Comparison of ENCODE assay signal across 1 cellular context in the genomic region with DNA sequence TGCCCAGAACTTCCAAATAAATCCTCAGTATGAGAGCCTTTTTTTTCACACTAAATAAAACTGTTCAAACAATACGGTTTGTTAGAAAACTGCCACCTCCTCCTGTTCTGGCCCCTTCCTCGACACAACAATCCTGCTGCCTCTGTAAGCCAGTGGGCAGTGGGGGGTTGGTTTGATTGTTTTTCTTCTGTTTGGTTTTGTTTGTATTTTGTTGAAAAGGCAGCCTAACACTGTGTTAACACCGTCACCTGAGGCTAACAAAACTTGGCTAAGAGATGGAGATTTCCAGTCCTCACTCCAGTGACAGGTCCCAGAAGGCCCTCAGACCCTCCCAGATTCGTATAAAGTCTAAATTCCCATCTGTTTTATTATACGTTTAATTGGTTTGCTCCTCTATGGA.
TF ChIP-seq lines count a peak whose summit lies in the region.

No MANE protein-coding gene starts in this region.

TF ChIP-seq in GM23338, 12 proteins besides CTCF, POLR2A, EP300 and RAD21 (continued from another document):
- TF ChIP-seq, protein P1, sequence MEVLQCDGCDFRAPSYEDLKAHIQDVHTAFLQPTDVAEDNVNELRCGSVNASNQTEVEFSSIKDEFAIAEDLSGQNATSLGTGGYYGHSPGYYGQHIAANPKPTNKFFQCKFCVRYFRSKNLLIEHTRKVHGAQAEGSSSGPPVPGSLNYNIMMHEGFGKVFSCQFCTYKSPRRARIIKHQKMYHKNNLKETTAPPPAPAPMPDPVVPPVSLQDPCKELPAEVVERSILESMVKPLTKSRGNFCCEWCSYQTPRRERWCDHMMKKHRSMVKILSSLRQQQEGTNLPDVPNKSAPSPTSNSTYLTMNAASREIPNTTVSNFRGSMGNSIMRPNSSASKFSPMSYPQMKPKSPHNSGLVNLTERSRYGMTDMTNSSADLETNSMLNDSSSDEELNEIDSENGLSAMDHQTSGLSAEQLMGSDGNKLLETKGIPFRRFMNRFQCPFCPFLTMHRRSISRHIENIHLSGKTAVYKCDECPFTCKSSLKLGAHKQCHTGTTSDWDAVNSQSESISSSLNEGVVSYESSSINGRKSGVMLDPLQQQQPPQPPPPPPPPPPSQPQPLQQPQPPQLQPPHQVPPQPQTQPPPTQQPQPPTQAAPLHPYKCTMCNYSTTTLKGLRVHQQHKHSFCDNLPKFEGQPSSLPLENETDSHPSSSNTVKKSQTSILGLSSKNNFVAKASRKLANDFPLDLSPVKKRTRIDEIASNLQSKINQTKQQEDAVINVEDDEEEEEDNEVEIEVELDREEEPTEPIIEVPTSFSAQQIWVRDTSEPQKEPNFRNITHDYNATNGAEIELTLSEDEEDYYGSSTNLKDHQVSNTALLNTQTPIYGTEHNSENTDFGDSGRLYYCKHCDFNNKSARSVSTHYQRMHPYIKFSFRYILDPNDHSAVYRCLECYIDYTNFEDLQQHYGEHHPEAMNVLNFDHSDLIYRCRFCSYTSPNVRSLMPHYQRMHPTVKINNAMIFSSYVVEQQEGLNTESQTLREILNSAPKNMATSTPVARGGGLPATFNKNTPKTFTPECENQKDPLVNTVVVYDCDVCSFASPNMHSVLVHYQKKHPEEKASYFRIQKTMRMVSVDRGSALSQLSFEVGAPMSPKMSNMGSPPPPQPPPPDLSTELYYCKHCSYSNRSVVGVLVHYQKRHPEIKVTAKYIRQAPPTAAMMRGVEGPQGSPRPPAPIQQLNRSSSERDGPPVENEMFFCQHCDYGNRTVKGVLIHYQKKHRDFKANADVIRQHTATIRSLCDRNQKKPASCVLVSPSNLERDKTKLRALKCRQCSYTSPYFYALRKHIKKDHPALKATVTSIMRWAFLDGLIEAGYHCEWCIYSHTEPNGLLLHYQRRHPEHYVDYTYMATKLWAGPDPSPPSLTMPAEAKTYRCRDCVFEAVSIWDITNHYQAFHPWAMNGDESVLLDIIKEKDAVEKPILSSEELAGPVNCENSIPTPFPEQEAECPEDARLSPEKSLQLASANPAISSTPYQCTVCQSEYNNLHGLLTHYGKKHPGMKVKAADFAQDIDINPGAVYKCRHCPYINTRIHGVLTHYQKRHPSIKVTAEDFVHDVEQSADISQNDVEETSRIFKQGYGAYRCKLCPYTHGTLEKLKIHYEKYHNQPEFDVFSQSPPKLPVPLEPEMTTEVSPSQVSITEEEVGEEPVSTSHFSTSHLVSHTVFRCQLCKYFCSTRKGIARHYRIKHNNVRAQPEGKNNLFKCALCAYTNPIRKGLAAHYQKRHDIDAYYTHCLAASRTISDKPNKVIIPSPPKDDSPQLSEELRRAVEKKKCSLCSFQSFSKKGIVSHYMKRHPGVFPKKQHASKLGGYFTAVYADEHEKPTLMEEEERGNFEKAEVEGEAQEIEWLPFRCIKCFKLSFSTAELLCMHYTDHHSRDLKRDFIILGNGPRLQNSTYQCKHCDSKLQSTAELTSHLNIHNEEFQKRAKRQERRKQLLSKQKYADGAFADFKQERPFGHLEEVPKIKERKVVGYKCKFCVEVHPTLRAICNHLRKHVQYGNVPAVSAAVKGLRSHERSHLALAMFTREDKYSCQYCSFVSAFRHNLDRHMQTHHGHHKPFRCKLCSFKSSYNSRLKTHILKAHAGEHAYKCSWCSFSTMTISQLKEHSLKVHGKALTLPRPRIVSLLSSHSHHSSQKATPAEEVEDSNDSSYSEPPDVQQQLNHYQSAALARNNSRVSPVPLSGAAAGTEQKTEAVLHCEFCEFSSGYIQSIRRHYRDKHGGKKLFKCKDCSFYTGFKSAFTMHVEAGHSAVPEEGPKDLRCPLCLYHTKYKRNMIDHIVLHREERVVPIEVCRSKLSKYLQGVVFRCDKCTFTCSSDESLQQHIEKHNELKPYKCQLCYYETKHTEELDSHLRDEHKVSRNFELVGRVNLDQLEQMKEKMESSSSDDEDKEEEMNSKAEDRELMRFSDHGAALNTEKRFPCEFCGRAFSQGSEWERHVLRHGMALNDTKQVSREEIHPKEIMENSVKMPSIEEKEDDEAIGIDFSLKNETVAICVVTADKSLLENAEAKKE (CRISPR knock-in tag; IDR thresholded peaks at IDR 0.05): no peak
- TF ChIP-seq EZH2 (IDR thresholded peaks at IDR 0.05; ENCODE audit: low read depth, unreplicated experiment) (no peak), ZNF114 (CRISPR knock-in tag; IDR thresholded peaks at IDR 0.05) (no peak)
- TF ChIP-seq, protein P2, sequence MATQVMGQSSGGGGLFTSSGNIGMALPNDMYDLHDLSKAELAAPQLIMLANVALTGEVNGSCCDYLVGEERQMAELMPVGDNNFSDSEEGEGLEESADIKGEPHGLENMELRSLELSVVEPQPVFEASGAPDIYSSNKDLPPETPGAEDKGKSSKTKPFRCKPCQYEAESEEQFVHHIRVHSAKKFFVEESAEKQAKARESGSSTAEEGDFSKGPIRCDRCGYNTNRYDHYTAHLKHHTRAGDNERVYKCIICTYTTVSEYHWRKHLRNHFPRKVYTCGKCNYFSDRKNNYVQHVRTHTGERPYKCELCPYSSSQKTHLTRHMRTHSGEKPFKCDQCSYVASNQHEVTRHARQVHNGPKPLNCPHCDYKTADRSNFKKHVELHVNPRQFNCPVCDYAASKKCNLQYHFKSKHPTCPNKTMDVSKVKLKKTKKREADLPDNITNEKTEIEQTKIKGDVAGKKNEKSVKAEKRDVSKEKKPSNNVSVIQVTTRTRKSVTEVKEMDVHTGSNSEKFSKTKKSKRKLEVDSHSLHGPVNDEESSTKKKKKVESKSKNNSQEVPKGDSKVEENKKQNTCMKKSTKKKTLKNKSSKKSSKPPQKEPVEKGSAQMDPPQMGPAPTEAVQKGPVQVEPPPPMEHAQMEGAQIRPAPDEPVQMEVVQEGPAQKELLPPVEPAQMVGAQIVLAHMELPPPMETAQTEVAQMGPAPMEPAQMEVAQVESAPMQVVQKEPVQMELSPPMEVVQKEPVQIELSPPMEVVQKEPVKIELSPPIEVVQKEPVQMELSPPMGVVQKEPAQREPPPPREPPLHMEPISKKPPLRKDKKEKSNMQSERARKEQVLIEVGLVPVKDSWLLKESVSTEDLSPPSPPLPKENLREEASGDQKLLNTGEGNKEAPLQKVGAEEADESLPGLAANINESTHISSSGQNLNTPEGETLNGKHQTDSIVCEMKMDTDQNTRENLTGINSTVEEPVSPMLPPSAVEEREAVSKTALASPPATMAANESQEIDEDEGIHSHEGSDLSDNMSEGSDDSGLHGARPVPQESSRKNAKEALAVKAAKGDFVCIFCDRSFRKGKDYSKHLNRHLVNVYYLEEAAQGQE (IDR thresholded peaks at IDR 0.05; ENCODE audit: unreplicated experiment): no peak
